8 cellular contexts compared by ENCODE assay signal in the genomic region with DNA sequence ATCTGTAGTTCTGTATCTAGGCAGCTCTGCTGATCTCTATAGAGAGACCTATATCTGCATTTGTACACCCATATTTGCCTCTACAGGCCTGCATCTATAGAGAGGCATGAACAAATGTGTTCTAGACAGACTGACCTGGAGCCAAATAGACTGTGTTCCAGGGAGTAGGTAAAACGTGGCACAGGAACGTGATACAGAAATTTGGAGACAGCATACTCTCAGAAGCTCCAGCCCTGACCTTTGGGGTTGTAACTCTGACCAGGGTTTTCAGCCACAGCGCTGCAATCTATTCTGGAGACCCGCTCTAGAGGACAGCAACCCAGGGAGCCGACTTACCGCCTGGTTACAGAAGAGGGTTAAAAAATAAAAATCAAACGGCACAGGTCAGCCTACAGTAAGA. TPM values are rescaled to one million over a fixed set of nuclear protein-coding genes. Genes with fewer than 3 reads are reported as not detected.
DNase-seq lines count a peak whose midpoint lies in the region; ATAC-seq, FAIRE-seq and TF ChIP-seq lines count a peak whose summit lies in the region.

No MANE protein-coding gene starts in this region.

- H3K36me3 ChIP-seq in pancreas, result no peaks in the 10 kb centered on the region

- no peaks in the 10 kb centered on the region for H3K27me3 ChIP-seq in pancreas

- H3K4me3 Mint-ChIP-seq in activated CD8-positive, alpha-beta T cell treated with anti-CD3 and anti-CD28 coated beads, Interleukin-2, amount 10 ng/mL, durations not matched to agents 7 days and 5 days, result peak overlapping the region; percentile 95

- intact Hi-C loops in pancreas (cut with DNase I), result no loop called here

- CTCF ChIA-PET in activated CD8-positive, alpha-beta T cell treated with anti-CD3 and anti-CD28 coated beads, Interleukin-2, amount 10 ng/mL, durations not matched to agents 7 days and 5 days (lab: Charles Lee), result interaction anchor here (2.4 to 3.0 kb wide), 2 partner anchors 12 to 29 kb away, joined by 9 to 34 read pairs; partner anchors contain the start of genes DZANK1, POLR3F and SEC23B

- no peak for ATAC-seq in activated CD8-positive, alpha-beta T cell treated with anti-CD3 and anti-CD28 coated beads, Interleukin-2, amount 10 ng/mL, durations not matched to agents 7 days and 5 days
- ATAC-seq in GM18868 (IDR thresholded peaks at IDR 0.05; ENCODE audit: unreplicated experiment), result no peak
- no peak for ATAC-seq in pancreas
- no peak for ATAC-seq in GM21526 (IDR thresholded peaks at IDR 0.05; ENCODE audit: low FRiP score, unreplicated experiment)

- no peak for DNase-seq in HFF-Myc (ENCODE audit: extremely low read depth, low read depth)
- no peak for DNase-seq in activated CD8-positive, alpha-beta T cell treated with anti-CD3 and anti-CD28 coated beads, Interleukin-2, amount 10 ng/mL, durations not matched to agents 7 days and 5 days
- DNase-seq in left kidney (ENCODE audit: low read depth, low spot score), result peak; percentile 55
- DNase-seq in NCI-H187 treated with DMSO at 0.1 percent for 48 hours (lab: John Stamatoyannopoulos, UW), result no peak
- no peak for DNase-seq in pancreas

- peaks cover 22% of the 10 kb centered on the region for H3K4me1 Mint-ChIP-seq in activated CD8-positive, alpha-beta T cell treated with anti-CD3 and anti-CD28 coated beads, Interleukin-2, amount 10 ng/mL, durations not matched to agents 7 days and 5 days (ENCODE audit: low read depth)

- peaks cover 0 to 8% (median 0%) of the 10 kb centered on the region in 3 donors for H3K4me1 ChIP-seq in pancreas

- 11 to 13% methylated on average over 7 of the region's 7 CpGs for WGBS in pancreas, 2 donors

- H3K36me3 Mint-ChIP-seq in activated CD8-positive, alpha-beta T cell treated with anti-CD3 and anti-CD28 coated beads, Interleukin-2, amount 10 ng/mL, durations not matched to agents 7 days and 5 days (ENCODE audit: low read depth), result peaks cover 13% of the 10 kb centered on the region

- H3K27ac ChIP-seq in 22Rv1 (peak overlapping the region; percentile 62; the same call in 1 of the 2 replicates), pancreas (no peak overlapping the region)

- no peaks in the 10 kb centered on the region for H3K27me3 Mint-ChIP-seq in activated CD8-positive, alpha-beta T cell treated with anti-CD3 and anti-CD28 coated beads, Interleukin-2, amount 10 ng/mL, durations not matched to agents 7 days and 5 days (ENCODE audit: low read depth)

- TF ChIP-seq CTCF in 22Rv1 (IDR thresholded peaks at IDR 0.05) (no peak), HFF-Myc (IDR thresholded peaks at IDR 0.05; ENCODE audit: low read depth, low read length, missing control alignments) (no peak), pancreas (IDR thresholded peaks at IDR 0.05) (no peak)

- POLR2A ChIA-PET in activated CD8-positive, alpha-beta T cell treated with anti-CD3 and anti-CD28 coated beads, Interleukin-2, amount 10 ng/mL, durations not matched to agents 7 days and 5 days (lab: Charles Lee), result interaction anchor here (0.7 to 3.4 kb wide), 3 partner anchors 11 to 33 kb away, joined by 3 to 54 read pairs (median 25); partner anchors contain the start of genes DZANK1, POLR3F and SEC23B

- H3K9me3 Mint-ChIP-seq in activated CD8-positive, alpha-beta T cell treated with anti-CD3 and anti-CD28 coated beads, Interleukin-2, amount 10 ng/mL, durations not matched to agents 7 days and 5 days (ENCODE audit: insufficient read depth), result no peaks in the 10 kb centered on the region

- no peaks in the 10 kb centered on the region for H3K9me3 ChIP-seq in pancreas

- no peak overlapping the region for H3K27ac Mint-ChIP-seq in activated CD8-positive, alpha-beta T cell treated with anti-CD3 and anti-CD28 coated beads, Interleukin-2, amount 10 ng/mL, durations not matched to agents 7 days and 5 days

- H3K4me3 ChIP-seq in HFF-Myc (replicated peaks; ENCODE audit: low read depth, low read length), result peak overlapping the region; percentile 73
- peak overlapping the region in 2 of 4 donors; percentile 74 for H3K4me3 ChIP-seq in pancreas

- no peak for FAIRE-seq in pancreas (lab: Jason Lieb, UNC)

RNA-seq across cellular contexts. Expression of gene RBBP9, which starts 1.0 kb away (rescaled TPM):
- 10 to 100 TPM; 10.6 to 10.8 TPM for total RNA-seq in activated CD8-positive, alpha-beta T cell treated with anti-CD3 and anti-CD28 coated beads, Interleukin-2, amount 10 ng/mL, durations not matched to agents 7 days and 5 days
- total RNA-seq in pancreas, result 1 to 10 TPM; 3.9 to 7.3 (median 6.3) TPM
- polyA plus RNA-seq in pancreas, result 1 to 10 TPM; 2.1 to 4.5 TPM

RNA-seq across cellular contexts. Expression of gene SEC23B, which starts 11.7 kb away (rescaled TPM):
- 10 to 100 TPM; 59.6 to 63.9 TPM for total RNA-seq in activated CD8-positive, alpha-beta T cell treated with anti-CD3 and anti-CD28 coated beads, Interleukin-2, amount 10 ng/mL, durations not matched to agents 7 days and 5 days
- total RNA-seq in pancreas, result 10 to 100 TPM; 39.3 to 55.8 (median 47.7) TPM
- 10 to 100 TPM; 10.1 to 23.9 TPM for polyA plus RNA-seq in pancreas

RNA-seq across cellular contexts. Expression of gene POLR3F, which starts 28.9 kb away (rescaled TPM):
- 1 to 10 TPM; 8.3 to 8.4 TPM for total RNA-seq in activated CD8-positive, alpha-beta T cell treated with anti-CD3 and anti-CD28 coated beads, Interleukin-2, amount 10 ng/mL, durations not matched to agents 7 days and 5 days
- 1 to 10 TPM; 3.3 to 4.8 (median 3.8) TPM for total RNA-seq in pancreas
- polyA plus RNA-seq in pancreas, result 1 to 10 TPM; 4.4 to 8.6 TPM

RNA-seq across cellular contexts. Expression of gene DZANK1, which starts 29.2 kb away (rescaled TPM):
- total RNA-seq in activated CD8-positive, alpha-beta T cell treated with anti-CD3 and anti-CD28 coated beads, Interleukin-2, amount 10 ng/mL, durations not matched to agents 7 days and 5 days, result 1 to 10 TPM; 1.4 to 1.6 TPM
- total RNA-seq in pancreas, result 1 to 10 TPM in 2 of 6 donors, under 1 TPM in 4; 0.73 to 1.8 (median 0.95) TPM
- 1 to 10 TPM; 2.4 to 3.6 TPM for polyA plus RNA-seq in pancreas
